30 cellular contexts compared by ENCODE assay signal in the genomic region with DNA sequence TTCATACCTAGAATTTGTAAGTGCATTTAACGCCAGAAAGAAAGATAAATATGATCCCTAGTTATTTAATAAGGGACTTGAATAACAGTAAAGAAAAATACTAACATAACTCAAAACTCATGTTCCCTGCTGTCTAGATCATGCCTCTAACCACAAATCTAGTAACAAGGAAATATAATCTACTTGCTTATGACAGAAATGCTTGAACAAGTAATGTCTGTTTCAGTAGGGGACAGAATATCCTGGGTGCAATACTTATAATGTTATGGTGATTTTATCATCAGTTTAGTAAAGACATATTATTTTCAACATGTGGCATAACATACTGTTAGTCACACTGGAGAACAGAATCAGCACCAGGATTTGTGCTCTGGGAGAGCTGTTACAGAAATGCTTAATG.
"Had no signal": no experiment of that assay in that cellular context is flagged by ENCODE, and none has a peak within 500 bp of the region (broad histone marks: within the 10 kb centered on the region; RNA-seq: fewer than 3 reads in every experiment).

No MANE protein-coding gene starts in this region.

- H3K4me3 ChIP-seq: adrenal gland, body of pancreas, breast epithelium had no signal

- H3K27ac ChIP-seq: adrenal gland, body of pancreas, brain microvascular endothelial cell, breast epithelium, VCaP had no signal

- H3K9me3 ChIP-seq: adrenal gland, body of pancreas, breast epithelium had no signal

- DNase-seq: activated B cell treated with CpG ODN at 0.5 μM for 24 hours; activated CD4-positive, alpha-beta memory T cell treated with anti-CD3 and anti-CD28 coated beads for 36 hours; activated CD4-positive, alpha-beta T cell treated with anti-CD3 and anti-CD28 coated beads for 4 hours; activated CD4-positive, alpha-beta T cell treated with anti-CD3 and anti-CD28 coated beads, Interleukin-2, amount 10 ng/mL, durations not matched to agents 24 days and 14 days; activated CD4-positive, alpha-beta T cell treated with anti-CD3 and anti-CD28 coated beads, Interleukin-2, amount 50 U/mL, for 1 hour; activated CD4-positive, alpha-beta T cell treated with anti-CD3 and anti-CD28 coated beads, Interleukin-2, amount 50 U/mL, for 4 hours; activated CD4-positive, CD25-positive, alpha-beta regulatory T cell treated with anti-CD3 and anti-CD28 coated beads, Interleukin-2, amount 50 U/mL, for 72 hours; activated CD8-positive, alpha-beta memory T cell treated with anti-CD3 and anti-CD28 coated beads, Interleukin-2, amount 50 U/mL, for 4 hours; activated CD8-positive, alpha-beta T cell treated with anti-CD3 and anti-CD28 coated beads for 36 hours; activated gamma-delta T cell; activated naive CD4-positive, alpha-beta T cell treated with anti-CD3 and anti-CD28 coated beads, Interleukin-2, amount 10 ng/mL, durations not matched to agents 7 days and 5 days; activated naive CD4-positive, alpha-beta T cell treated with Interleukin-2 at 50 U/mL for 16 hours; activated naive CD8-positive, alpha-beta T cell treated with anti-CD3 and anti-CD28 coated beads, Interleukin-2, amount 10 ng/mL, durations not matched to agents 7 days and 5 days; activated naive CD8-positive, alpha-beta T cell treated with anti-CD3 and anti-CD28 coated beads, Interleukin-2, amount 50 U/mL, for 24 hours; activated T-cell treated with anti-CD3 and anti-CD28 coated beads for 4 hours; activated T-cell treated with anti-CD3 and anti-CD28 coated beads, Interleukin-2, amount 50 U/mL, for 1 hour; activated T-cell treated with anti-CD3 and anti-CD28 coated beads, Interleukin-2, amount 50 U/mL, for 4 hours; activated T-cell treated with anti-CD3 and anti-CD28 coated beads, Interleukin-2, amount 50 U/mL, for 72 hours; adrenal gland; amniotic stem cell; aorta; body of pancreas; brain microvascular endothelial cell; central memory CD4-positive, alpha-beta T cell; T-helper 1 cell; T-helper 2 cell; T-helper 9 cell had no signal

- H3K27me3 ChIP-seq: adrenal gland, body of pancreas, brain microvascular endothelial cell, breast epithelium had no signal

- H3K36me3 ChIP-seq: adrenal gland, brain microvascular endothelial cell, breast epithelium had no signal

- H3K4me1 ChIP-seq: adrenal gland, body of pancreas, breast epithelium had no signal

- ATAC-seq: activated CD8-positive, alpha-beta T cell treated with anti-CD3 and anti-CD28 coated beads for 36 hours; activated naive CD8-positive, alpha-beta T cell treated with anti-CD3 and anti-CD28 coated beads, Interleukin-2, amount 50 U/mL, for 24 hours; activated T-cell treated with anti-CD3 and anti-CD28 coated beads, Interleukin-2, amount 50 U/mL, for 4 hours; activated T-cell treated with anti-CD3 and anti-CD28 coated beads, Interleukin-2, amount 50 U/mL, for 72 hours; activated T-helper 17 cell treated with anti-CD3 and anti-CD28 coated beads, Interleukin-2, amount 50 U/mL, for 72 hours; body of pancreas had no signal
